In the genomic region with DNA sequence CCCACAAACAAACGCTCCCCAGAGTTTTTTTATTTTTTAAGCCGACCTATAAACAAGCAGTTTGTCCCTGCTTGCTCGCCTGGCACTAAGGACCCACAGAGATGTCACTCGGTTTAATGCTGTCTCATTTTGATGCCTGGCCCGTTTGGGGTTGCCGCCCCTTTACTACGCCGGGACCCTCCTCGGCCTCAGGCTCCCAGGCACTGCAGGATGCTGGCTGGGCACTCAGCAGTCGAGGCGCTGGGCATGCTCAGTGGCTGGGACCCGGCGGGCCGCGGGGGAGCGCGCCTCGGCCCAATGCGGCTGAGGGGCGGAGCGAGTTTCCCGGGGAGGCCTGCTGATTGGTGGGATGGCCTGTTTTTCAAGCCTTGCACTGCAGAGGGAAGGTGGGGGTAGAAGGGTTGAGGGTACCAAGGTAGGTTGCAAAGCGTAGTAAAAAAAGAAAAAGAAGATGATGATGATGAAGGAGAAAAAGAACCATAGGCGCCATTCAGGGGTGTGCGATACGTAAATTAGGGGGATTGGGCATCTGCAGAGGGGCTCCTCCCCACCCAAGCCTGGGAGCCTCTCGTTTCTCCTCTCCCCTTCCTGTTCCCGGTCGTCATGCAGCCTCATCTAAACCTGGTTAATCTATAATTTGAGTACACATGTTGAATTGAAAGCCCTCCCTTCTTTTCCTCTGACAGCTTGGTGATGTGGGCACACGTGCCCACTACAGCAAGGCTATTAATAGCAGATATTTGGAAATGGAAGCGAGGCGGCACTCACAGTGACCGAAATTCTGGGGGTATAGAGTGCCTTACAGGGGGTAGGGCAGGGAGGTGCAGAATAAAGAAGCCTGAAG, we compare ENCODE assay signal across 8 cellular contexts. TPM values are rescaled to one million over a fixed set of nuclear protein-coding genes. Genes with fewer than 3 reads are reported as not detected.
DNase-seq lines count a peak whose midpoint lies in the region; TF ChIP-seq lines count a peak whose summit lies in the region.

No MANE protein-coding gene starts in this region.

- H3K9ac ChIP-seq in ES-I3 (ENCODE audit: low read depth, low read length) = peak overlapping the region; percentile 52

- peak; percentile 94 for DNase-seq in H7
- peak; percentile 12 for DNase-seq in NB4 (ENCODE audit: low read depth)
- peak; percentile 22 for DNase-seq in T1000 (lab: John Stamatoyannopoulos, UW)
- DNase-seq in brain microvascular endothelial cell = peak; percentile 75
- DNase-seq in iPS-NIHi11 (ENCODE audit: low spot score) = peak; percentile 80
- peak; percentile 69 to 82 for DNase-seq in stimulated activated CD4-positive, alpha-beta T cell treated with anti-CD3 and anti-CD28 coated beads, Interleukin-12 subunit alpha, Interleukin-12 subunit beta, amount 100 ng/mL, for 24 hours (ENCODE audit: low read depth in 2 of 2)
- no peak for DNase-seq in KG1 (lab: John Stamatoyannopoulos, UW)

- no peaks in the 10 kb centered on the region for H3K27me3 ChIP-seq in H7 (ENCODE audit: control insufficient read depth, insufficient read depth, low read length)
- H3K27me3 ChIP-seq in brain microvascular endothelial cell (replicated peaks) = no peaks in the 10 kb centered on the region

- no peak for TF ChIP-seq CTCF in NB4 (IDR thresholded peaks at IDR 0.05; ENCODE audit: low read depth, low read length)
- no peak for TF ChIP-seq CTCF in brain microvascular endothelial cell (IDR thresholded peaks at IDR 0.05; ENCODE audit: low read depth, low read length, missing control alignments)

- in situ Hi-C loops in brain microvascular endothelial cell (cut with HindIII; ENCODE audit: low pct_ligation_motif_present, low sequenced_read_pairs) = no loop called here

- TF ChIP-seq POLR2A in NB4 (IDR thresholded peaks at IDR 0.05; ENCODE audit: extremely low read depth, insufficient read length) = no peak

- H3K27ac ChIP-seq in brain microvascular endothelial cell = peak overlapping the region; percentile 89

- H3K36me3 ChIP-seq in ES-I3 (ENCODE audit: insufficient read depth, low read length) (no peaks in the 10 kb centered on the region), H7 (replicated peaks; ENCODE audit: control insufficient read depth, insufficient read depth, low read length) (peaks cover 4% of the 10 kb centered on the region), brain microvascular endothelial cell (replicated peaks) (peaks cover 7% of the 10 kb centered on the region)

- H3K4me3 ChIP-seq in H7 (ENCODE audit: insufficient read depth, low read depth, low read length) (peak overlapping the region; percentile 81), NB4 (ENCODE audit: low read depth, low read length) (no peak overlapping the region), brain microvascular endothelial cell (ENCODE audit: low read depth, low read length) (peak overlapping the region; percentile 58)

- H3K4me1 ChIP-seq in ES-I3 (ENCODE audit: insufficient read depth, low read length) = no peaks in the 10 kb centered on the region

- no peaks in the 10 kb centered on the region for H3K9me3 ChIP-seq in ES-I3 (ENCODE audit: control insufficient read depth, insufficient read depth, low read length)

RNA-seq across cellular contexts. Expression of gene IRS1, which starts 1.5 kb away (rescaled TPM):
- 15.2 and 17.1 TPM in 2 replicates for total RNA-seq in H7 (2014; rRNA removed; shearing (Covaris generic))

RNA-seq across cellular contexts. Expression of gene RHBDD1, which starts 34.7 kb away (rescaled TPM):
- 6.9 and 8.7 TPM in 2 replicates for total RNA-seq in H7 (2014; rRNA removed; shearing (Covaris generic))
